In genomic region chr11:86246293-86246675, GRCh38 we compare ENCODE assay signal across 8 cellular contexts. TPM values are rescaled to one million over a fixed set of nuclear protein-coding genes. Genes with fewer than 3 reads are reported as not detected.
A peak's percentile ranks its signal among the peaks of the same experiment; 100 is the strongest.
DNase-seq lines count a peak whose midpoint lies in the region; ATAC-seq and TF ChIP-seq lines count a peak whose summit lies in the region.

No MANE protein-coding gene starts in this region.

- DNase-seq in GM06990 (ENCODE audit: extremely low read depth, insufficient read length) (no peak), Panc1 (ENCODE audit: low read depth, low spot score) (no peak), foreskin keratinocyte (peak in 1 of 2 donors; percentile 6), skeletal muscle cell (ENCODE audit: low read depth) (no peak), NCI-H1092 (lab: John Stamatoyannopoulos, UW) (no peak), HEK293T (ENCODE audit: extremely low spot score) (no peak), HPDE6-E6E7 (ENCODE audit: extremely low spot score) (no peak), ureter (ENCODE audit: low spot score) (no peak)

- H3K36me3 ChIP-seq in GM06990 (ENCODE audit: control insufficient read depth, insufficient read depth, low read length) (no peaks in the 10 kb centered on the region), Panc1 (ENCODE audit: control insufficient read depth, insufficient read depth, low read length) (peaks cover 5% of the 10 kb centered on the region)

- CTCF ChIA-PET in Panc1 (lab: Charles Lee): no interaction called here
- CTCF ChIA-PET in HEK293T (lab: Yijun Ruan, JAX): no interaction called here

- TF ChIP-seq CTCF in GM06990 (IDR thresholded peaks at IDR 0.05; ENCODE audit: insufficient read depth, low read length, poor library complexity, severe bottlenecking) (no peak), Panc1 (IDR thresholded peaks at IDR 0.05) (no peak), foreskin keratinocyte (conservative IDR thresholded peaks at IDR 0.05) (no peak)

- ATAC-seq in Panc1: no peak
- no peak for ATAC-seq in foreskin keratinocyte

- intact Hi-C loops in Panc1 (cut with micrococcal nuclease; ENCODE audit: unreplicated experiment): no loop called here

- no TSS peak for BruUV-seq in Panc1 (replicated peaks; lab: Mats Ljungman, UMichigan)

- peaks cover 51% of the 10 kb centered on the region for H3K4me1 ChIP-seq in Panc1 (ENCODE audit: control insufficient read depth, insufficient read depth, low read length)
- peaks cover 25% of the 10 kb centered on the region for H3K4me1 ChIP-seq in foreskin keratinocyte

- H3K4me3 ChIP-seq in GM06990 (replicated peaks; ENCODE audit: low read depth, low read length): peak overlapping the region; percentile 100
- peak overlapping the region; percentile 71 to 97 for H3K4me3 ChIP-seq in Panc1 (ENCODE audit: low read depth in 2 of 2, low read length in 2 of 2)
- peak overlapping the region; percentile 79 for H3K4me3 ChIP-seq in skeletal muscle cell (ENCODE audit: low read depth, low read length)

- H3K27me3 ChIP-seq in GM06990 (replicated peaks; ENCODE audit: control insufficient read depth, insufficient read depth, low read length) (no peaks in the 10 kb centered on the region), Panc1 (ENCODE audit: control insufficient read depth, insufficient read depth, low read length) (peaks cover 5% of the 10 kb centered on the region; the same call in 1 of the 2 replicates), foreskin keratinocyte (no peaks in the 10 kb centered on the region)

- H3K9me3 ChIP-seq in Panc1 (ENCODE audit: control insufficient read depth, insufficient read depth, low read depth, low read length): no peaks in the 10 kb centered on the region

- H3K27ac ChIP-seq in Panc1 (ENCODE audit: low read length) (peak overlapping the region; percentile 93), foreskin keratinocyte (peak overlapping the region; percentile 99)

- in situ Hi-C loops in Panc1 (cut with HindIII; ENCODE audit: low pct_unique_long_range_greater_than_20kb, low sequenced_read_pairs): no loop called here

- POLR2A ChIA-PET in Panc1 (lab: Charles Lee): no interaction called here
- POLR2A ChIA-PET in HEK293T (lab: Yijun Ruan, JAX): interaction anchor here (0.6 to 1.0 kb wide), 3 partner anchors 53 to 601 kb away, joined by 3 read pairs; no protein-coding TSS in a partner anchor

TF ChIP-seq in HEK293T, 16 proteins besides CTCF, POLR2A, EP300 and RAD21:
- no peak for TF ChIP-seq BHLHE40 (IDR thresholded peaks at IDR 0.05; ENCODE audit: borderline replicate concordance)
- TF ChIP-seq FOXK2 (IDR thresholded peaks at IDR 0.05): no peak
- TF ChIP-seq TARDBP (IDR thresholded peaks at IDR 0.05): no peak
- TF ChIP-seq FOXA1 (IDR thresholded peaks at IDR 0.05): no peak
- TF ChIP-seq LEF1 (IDR thresholded peaks at IDR 0.05; ENCODE audit: borderline replicate concordance): no peak
- no peak for TF ChIP-seq FOXM1 (IDR thresholded peaks at IDR 0.05; ENCODE audit: borderline replicate concordance)
- no peak for TF ChIP-seq ELF4 (IDR thresholded peaks at IDR 0.05)
- no peak for TF ChIP-seq PKNOX1 (IDR thresholded peaks at IDR 0.05)
- TF ChIP-seq HDGF (IDR thresholded peaks at IDR 0.05; ENCODE audit: borderline replicate concordance): no peak
- no peak for TF ChIP-seq ARNT (IDR thresholded peaks at IDR 0.05)
- TF ChIP-seq CTBP1 (IDR thresholded peaks at IDR 0.05; ENCODE audit: borderline replicate concordance): no peak
- TF ChIP-seq L3MBTL2 (conservative IDR thresholded peaks at IDR 0.05): no peak
- TF ChIP-seq SUZ12 (IDR thresholded peaks at IDR 0.05): no peak
- no peak for TF ChIP-seq ZNF384 (IDR thresholded peaks at IDR 0.05)
- no peak for TF ChIP-seq SP1 (IDR thresholded peaks at IDR 0.05)
- no peak for TF ChIP-seq NFRKB (IDR thresholded peaks at IDR 0.05)

RNA-seq across cellular contexts. Expression of gene EED, which starts 1.7 kb away (rescaled TPM):
- total RNA-seq in Panc1 (2021; ENCODE audit: unreplicated experiment) (29.0 TPM), foreskin keratinocyte (26.0 and 29.4 TPM in 2 replicates), ureter (26.7 TPM)
- 19.7 TPM for polyA plus RNA-seq in Panc1 (2012; ENCODE audit: insufficient read length)
- 19.2 and 22.3 TPM in 2 replicates for polyA plus RNA-seq in foreskin keratinocyte

RNA-seq across cellular contexts. Expression of gene HIKESHI, which starts 55.8 kb away (rescaled TPM):
- total RNA-seq in Panc1 (2021; ENCODE audit: unreplicated experiment): 61.3 TPM
- polyA plus RNA-seq in Panc1 (2012; ENCODE audit: insufficient read length): 42.4 TPM
- total RNA-seq in foreskin keratinocyte: 54.4 and 55.9 TPM in 2 replicates
- 66.5 and 75.4 TPM in 2 replicates for polyA plus RNA-seq in foreskin keratinocyte
- total RNA-seq in ureter: 28.7 TPM
